12 cellular contexts compared by ENCODE assay signal in the genomic region with DNA sequence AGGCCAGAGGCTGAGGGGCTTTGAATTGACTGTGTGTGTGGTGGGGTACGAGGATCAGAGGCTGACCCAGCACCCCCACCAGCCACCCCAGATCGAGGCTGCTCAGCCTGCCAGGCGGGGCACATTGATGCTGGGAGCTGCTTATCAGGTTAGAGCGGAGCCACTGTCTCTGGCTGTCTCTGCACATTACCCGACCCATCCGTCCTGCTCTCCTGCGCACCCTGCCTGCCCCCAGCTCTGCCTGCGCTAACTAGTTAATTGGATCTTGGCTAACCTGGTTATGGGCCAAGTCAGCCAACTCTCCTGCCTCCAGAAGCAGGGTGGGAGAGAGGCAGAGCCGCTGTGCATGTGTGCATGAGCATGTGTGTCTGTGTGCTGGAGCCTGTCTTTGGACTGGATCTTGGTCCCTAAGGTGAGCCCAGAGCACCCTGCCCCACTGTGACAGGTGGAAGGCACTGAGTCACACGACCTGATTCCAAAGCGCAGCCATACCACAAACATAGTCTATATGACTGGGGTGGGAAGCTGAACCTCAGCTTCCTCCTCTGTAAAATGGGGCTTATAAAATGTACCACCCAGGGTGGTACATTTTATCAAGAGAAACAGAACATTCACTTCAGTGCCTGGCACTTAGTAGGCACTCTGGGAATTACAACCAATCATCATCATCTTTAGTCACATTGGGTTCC. TPM values are rescaled to one million over a fixed set of nuclear protein-coding genes. Genes with fewer than 3 reads are reported as not detected.
DNase-seq lines count a peak whose midpoint lies in the region; ATAC-seq, FAIRE-seq and TF ChIP-seq lines count a peak whose summit lies in the region.
"Had no signal": no experiment of that assay in that cellular context is flagged by ENCODE, and none has a peak within 500 bp of the region (broad histone marks: within the 10 kb centered on the region; RNA-seq: fewer than 3 reads in every experiment).

No MANE protein-coding gene starts in this region.

- no peak for TF ChIP-seq EP300 in K562 (IDR thresholded peaks at IDR 0.05; ENCODE audit: low read length)

- peaks cover 11 to 90% (median 72%) of the 10 kb centered on the region in 12 donors for H3K4me1 ChIP-seq in heart left ventricle
- H3K4me1 ChIP-seq in K562 (replicated peaks in 1 of 2; ENCODE audit: control insufficient read depth in 2 of 2, insufficient read depth in 2 of 2, low read length in 2 of 2) = peaks cover 0 to 13% of the 10 kb centered on the region in 2 experiments; a peak in 3 of 5 replicates
- peaks cover 71% of the 10 kb centered on the region for H3K4me1 ChIP-seq in lower lobe of right lung
- peaks cover 0 to 18% of the 10 kb centered on the region in 2 donors for H3K4me1 ChIP-seq in uterus

- POLR2A ChIA-PET in K562 (lab: Yijun Ruan, JAX) = interaction anchor here (0.7 kb wide), 1 partner anchor 204 kb away, joined by 3 read pairs; no protein-coding TSS in a partner anchor

- 0 out of 4 replicates have a peak overlapping the region, but pooled peaks of 1 of the 2 experiments have one; percentile 48 for H3K9ac ChIP-seq in K562 (ENCODE audit: insufficient read depth in 1 of 2, low read depth in 2 of 2, low read length in 2 of 2)

- no peak for TF ChIP-seq RAD21 in K562 (CRISPR knock-in tag; conservative IDR thresholded peaks at IDR 0.05 in 1 of 2, IDR thresholded peaks at IDR 0.05 in 1 of 2)

- in situ Hi-C loops in K562 (cut with MboI) = no loop called here

- TF ChIP-seq POLR2A in heart left ventricle (IDR thresholded peaks at IDR 0.05) (no peak), K562 (conservative IDR thresholded peaks at IDR 0.05) (no peak), uterus (IDR thresholded peaks at IDR 0.05) (no peak)

- H3K79me2 ChIP-seq in K562 (ENCODE audit: control insufficient read depth, insufficient read depth, low read length) = no peaks in the 10 kb centered on the region

- FAIRE-seq in K562 (lab: Jason Lieb, UNC) = no peak

- H3K9me3 ChIP-seq in heart left ventricle (no peaks in the 10 kb centered on the region), K562 (replicated peaks; ENCODE audit: control insufficient read depth, insufficient read depth, low read depth, low read length) (no peaks in the 10 kb centered on the region), lower lobe of right lung (no peaks in the 10 kb centered on the region), uterus (no peaks in the 10 kb centered on the region)

- H3K27me3 ChIP-seq in heart left ventricle (peaks cover 0 to 10% (median 0%) of the 10 kb centered on the region in 9 donors), K562 (ENCODE audit: control insufficient read depth in 2 of 2, insufficient read depth in 2 of 2, low read length in 2 of 2) (peaks cover 10 to 48% of the 10 kb centered on the region in 2 experiments), lower lobe of right lung (ENCODE audit: low read depth) (no peaks in the 10 kb centered on the region), uterus (no peaks in the 10 kb centered on the region)

- H3K27ac ChIP-seq in heart left ventricle = peak overlapping the region in 11 of 12 donors; percentile 38 to 87 (median 65)
- H3K27ac ChIP-seq in K562 (ENCODE audit: extremely low read depth, low read depth, low read length) = no peak overlapping the region
- H3K27ac ChIP-seq in lower lobe of right lung = peak overlapping the region; percentile 41
- H3K27ac ChIP-seq in uterus = peak overlapping the region; percentile 33 to 70

- H3K9me1 ChIP-seq in K562 (ENCODE audit: control insufficient read depth, insufficient read depth, low read length) = no peaks in the 10 kb centered on the region

- H2AFZ ChIP-seq in K562 (ENCODE audit: low read depth, low read length) = no peak overlapping the region

- H3K4me3 ChIP-seq in heart left ventricle = no peak overlapping the region
- no peak overlapping the region for H3K4me3 ChIP-seq in K562
- no peak overlapping the region for H3K4me3 ChIP-seq in lower lobe of right lung
- no peak overlapping the region for H3K4me3 ChIP-seq in uterus

- BruUV-seq in K562 (replicated peaks; lab: Mats Ljungman, UMichigan) = no TSS peak

- no peak overlapping the region for H3K4me2 ChIP-seq in K562 (ENCODE audit: insufficient read depth, low read length)

- CTCF ChIA-PET in K562 (lab: Yijun Ruan, JAX; ENCODE audit: low intra/inter-chr PET ratio) = no interaction called here

- TF ChIP-seq CTCF in heart left ventricle (IDR thresholded peaks at IDR 0.05) (no peak), K562 (IDR thresholded peaks at IDR 0.05 in 2 of 3, conservative IDR thresholded peaks at IDR 0.05 in 1 of 3; ENCODE audit: insufficient read depth in 2 of 3, low read depth in 1 of 3, low read length in 3 of 3) (no peak), lower lobe of right lung (IDR thresholded peaks at IDR 0.05) (no peak), uterus (IDR thresholded peaks at IDR 0.05) (no peak)

- intact Hi-C loops in heart left ventricle (cut with DNase I) (loop anchor here in 1 of 10 donors (5.0 kb wide), 1 partner anchor 39 kb away; a partner anchor contains a TSS), Right ventricle myocardium inferior (cut with DNase I) (loop anchor here (5.0 kb wide), 1 partner anchor 39 kb away; a partner anchor contains a TSS), K562 (cut with micrococcal nuclease) (no loop called here), lower lobe of right lung (cut with DNase I) (no loop called here), uterus (cut with DNase I; ENCODE audit: low total_unique reads) (no loop called here)

- H3K36me3 ChIP-seq in heart left ventricle = no peaks in the 10 kb centered on the region
- H3K36me3 ChIP-seq in K562 (ENCODE audit: control insufficient read depth, insufficient read depth, low read length) = no peaks in the 10 kb centered on the region
- no peaks in the 10 kb centered on the region for H3K36me3 ChIP-seq in lower lobe of right lung
- no peaks in the 10 kb centered on the region for H3K36me3 ChIP-seq in uterus

- no peak for ATAC-seq in heart left ventricle
- no peak for ATAC-seq in Right ventricle myocardium inferior
- peak; percentile 48 for ATAC-seq in K562
- ATAC-seq in lower lobe of right lung = no peak
- no peak for ATAC-seq in HG03565 (IDR thresholded peaks at IDR 0.05; ENCODE audit: unreplicated experiment)

- 31 to 43% (median 36%) methylated on average over 7 to 11 of the region's 11 CpGs for WGBS in heart left ventricle, 4 donors
- 4% methylated on average over 9 of the region's 11 CpGs for WGBS in K562 (ENCODE audit: insufficient coverage, low coverage, missing lambda C conversion rate)

- no peak for DNase-seq in heart left ventricle
- DNase-seq in Right ventricle myocardium inferior (ENCODE audit: missing footprints) = no peak
- no peak for DNase-seq in K562 (ENCODE audit: extremely low read depth in 1 of 4, low spot score in 3 of 4)
- peak; percentile 20 for DNase-seq in lower lobe of right lung
- no peak for DNase-seq in uterus
- no peak for DNase-seq in NCI-H524 treated with DMSO at 0.1 percent for 48 hours (lab: John Stamatoyannopoulos, UW)
- DNase-seq in NOMO-1 treated with dmso at 0.1 percent for 144 hours (lab: John Stamatoyannopoulos, UW; ENCODE audit: unreplicated experiment) = no peak
- DNase-seq: 8988T; activated gamma-delta T cell treated with Interleukin-2 at 50 U/mL for 16 hours; GDM1; stimulated activated naive CD4-positive, alpha-beta T cell had no signal

- H4K20me1 ChIP-seq in K562 (replicated peaks; ENCODE audit: control insufficient read depth, insufficient read depth, low read length) = no peaks in the 10 kb centered on the region; the same call in none of the 2 replicates

TF ChIP-seq in K562, 482 proteins besides CTCF, POLR2A, EP300 and RAD21 (continues in another document):
- TF ChIP-seq ZNF436 (CRISPR knock-in tag; IDR thresholded peaks at IDR 0.05) (no peak), POU5F1 (IDR thresholded peaks at IDR 0.05; ENCODE audit: borderline replicate concordance, low read depth, low read length, partially characterized antibody) (no peak), ELF1 (tag; IDR thresholded peaks at IDR 0.05) (no peak), ZNF431 (CRISPR knock-in tag; IDR thresholded peaks at IDR 0.05) (no peak), NELFE (IDR thresholded peaks at IDR 0.05; ENCODE audit: insufficient read depth, insufficient read length) (no peak), CEBPG (CRISPR knock-in tag; IDR thresholded peaks at IDR 0.05) (no peak), CEBPG (tag; conservative IDR thresholded peaks at IDR 0.05 in 1 of 2, IDR thresholded peaks at IDR 0.05 in 1 of 2) (no peak), CREM (IDR thresholded peaks at IDR 0.05; ENCODE audit: low read depth) (no peak), SRSF3 (IDR thresholded peaks at IDR 0.05; ENCODE audit: insufficient read depth, low read length) (no peak)

RNA-seq across cellular contexts. Expression of a gene that starts 39.7 kb away (rescaled TPM):
- total RNA-seq in heart left ventricle (100 to 1,000 TPM in 1 of 9 donors, 10 to 100 TPM in 8; 10.2 to 106 (median 19.2) TPM), Right ventricle myocardium inferior (21.0 TPM), K562 (2014; rRNA removed) (3.3 and 3.6 TPM in 2 replicates), K562 (2014; rRNA removed; fragmentation: Illumina TruSeq; extraction: Trizol) (0.77 and 1.1 TPM in 2 replicates), K562 (2015; rRNA removed; fragmentation: Illumina TruSeq; extraction: Trizol) (0.80 and 1.1 TPM in 2 replicates), K562 (2021) (3.2 and 3.6 TPM in 2 replicates), lower lobe of right lung (55.7 TPM), uterus (10 to 100 TPM; 29.2 to 46.7 (median 31.5) TPM)
- polyA plus RNA-seq in heart left ventricle (10 to 100 TPM; 13.5 to 25.8 TPM), K562 (2011; rRNA removed) (1.1 and 2.3 TPM in 2 replicates), K562 (2014; fragmentation: Illumina TruSeq; extraction: Trizol) (2.2 and 2.3 TPM in 2 replicates), K562 (2014; fragmentation: Nextera tagmentation; extraction: Ambion mirVana) (under 1 TPM in 1 of 2 experiments, not detected in 1; 0.11 TPM), K562 (2014; rRNA removed) (1.4 and 1.6 TPM in 2 replicates)
- 3.9 and 10.2 TPM in 2 replicates for total RNA-seq in K562 (2011; cell fraction: chromatin; rRNA removed; ENCODE audit: low replicate concordance)
- total RNA-seq in K562 (2011; cell fraction: nucleolus; rRNA removed) = 12.1 and 13.5 TPM in 2 replicates
- 6.8 and 8.7 TPM in 2 replicates for total RNA-seq in K562 (2011; cell fraction: nucleoplasm; rRNA removed)
- polyA plus RNA-seq in K562 (2011; cell fraction: cytosol; rRNA removed) = 1.9 and 4.1 TPM in 2 replicates
- polyA plus RNA-seq in K562 (2011; cell fraction: nucleus; rRNA removed) = 0.95 and 3.6 TPM in 2 replicates
- polyA plus RNA-seq in K562 (2012) = 1.5 and 1.6 TPM in 2 replicates
- polyA minus RNA-seq in K562 (2011; rRNA and poly(A)+ RNA removed) = 2.4 and 11.1 TPM in 2 replicates
- polyA minus RNA-seq in K562 (2011; cell fraction: cytosol; rRNA and poly(A)+ RNA removed) = 2.3 and 6.8 TPM in 2 replicates
- polyA minus RNA-seq in K562 (2011; cell fraction: nucleus; rRNA and poly(A)+ RNA removed) = 1.6 and 2.2 TPM in 2 replicates
